1 cellular context compared by ENCODE assay signal in genomic region chr1:178271471-178271870, GRCh38.
TF ChIP-seq lines count a peak whose summit lies in the region.

No MANE protein-coding gene starts in this region.

TF ChIP-seq in GM23338, 12 proteins besides CTCF, POLR2A, EP300 and RAD21 (continued from another document):
- TF ChIP-seq ZNF462 (CRISPR knock-in tag; IDR thresholded peaks at IDR 0.05) (no peak), ZNF331 (CRISPR knock-in tag; IDR thresholded peaks at IDR 0.05; ENCODE audit: low read depth) (no peak), POLR2AphosphoS5 (IDR thresholded peaks at IDR 0.05; ENCODE audit: low read depth) (no peak), STAT1 (IDR thresholded peaks at IDR 0.05; ENCODE audit: unreplicated experiment) (no peak), REST (IDR thresholded peaks at IDR 0.05; ENCODE audit: unreplicated experiment) (no peak), NANOG (IDR thresholded peaks at IDR 0.05; ENCODE audit: borderline replicate concordance) (no peak), EZH2 (IDR thresholded peaks at IDR 0.05; ENCODE audit: low read depth, unreplicated experiment) (no peak), CREB1 (CRISPR knock-in tag; IDR thresholded peaks at IDR 0.05; ENCODE audit: low read depth) (no peak), ZNF114 (CRISPR knock-in tag; IDR thresholded peaks at IDR 0.05) (no peak)
- TF ChIP-seq, protein P1, sequence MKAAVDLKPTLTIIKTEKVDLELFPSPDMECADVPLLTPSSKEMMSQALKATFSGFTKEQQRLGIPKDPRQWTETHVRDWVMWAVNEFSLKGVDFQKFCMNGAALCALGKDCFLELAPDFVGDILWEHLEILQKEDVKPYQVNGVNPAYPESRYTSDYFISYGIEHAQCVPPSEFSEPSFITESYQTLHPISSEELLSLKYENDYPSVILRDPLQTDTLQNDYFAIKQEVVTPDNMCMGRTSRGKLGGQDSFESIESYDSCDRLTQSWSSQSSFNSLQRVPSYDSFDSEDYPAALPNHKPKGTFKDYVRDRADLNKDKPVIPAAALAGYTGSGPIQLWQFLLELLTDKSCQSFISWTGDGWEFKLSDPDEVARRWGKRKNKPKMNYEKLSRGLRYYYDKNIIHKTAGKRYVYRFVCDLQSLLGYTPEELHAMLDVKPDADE (IDR thresholded peaks at IDR 0.05), result no peak
